ENCODE assay signal across 14 cellular contexts in genomic region chr1:50265790-50266314, GRCh38.
DNase-seq lines count a peak whose midpoint lies in the region; ATAC-seq and TF ChIP-seq lines count a peak whose summit lies in the region.
"Had no signal": no experiment of that assay in that cellular context is flagged by ENCODE, and none has a peak within 500 bp of the region (broad histone marks: within the 10 kb centered on the region; RNA-seq: fewer than 3 reads in every experiment).

No MANE protein-coding gene starts in this region.

- no peak overlapping the region for H3K27ac Mint-ChIP-seq in MCF 10A (ENCODE audit: low read depth, unreplicated experiment)
- no peak overlapping the region for H3K27ac Mint-ChIP-seq in endodermal cell
- no peak overlapping the region for H3K27ac Mint-ChIP-seq in H9

- H3T11ph ChIP-seq in H9 (ENCODE audit: low read length), result no peak overlapping the region

- no peak overlapping the region for H3K23ac ChIP-seq in H9 (ENCODE audit: insufficient read length, low read depth, low read length)

- peaks cover 6% of the 10 kb centered on the region for H3K36me3 Mint-ChIP-seq in MCF 10A (ENCODE audit: insufficient read depth, unreplicated experiment)
- H3K36me3 Mint-ChIP-seq in endodermal cell (ENCODE audit: low read depth), result no peaks in the 10 kb centered on the region
- H3K36me3 Mint-ChIP-seq in H9 (ENCODE audit: insufficient read depth in 1 of 3, low read depth in 3 of 3), result peaks cover 0 to 14% (median 0%) of the 10 kb centered on the region in 3 experiments; a peak in 2 of 7 replicates

- H4K5ac ChIP-seq in H9 (ENCODE audit: insufficient read length, low read depth, low read length), result no peak overlapping the region

- no peak overlapping the region for H2BK5ac ChIP-seq in H9 (ENCODE audit: insufficient read length, low read length)

- H3K79me1 ChIP-seq in H9 (ENCODE audit: insufficient read depth, low read depth, low read length, poor library complexity, severe bottlenecking), result no peaks in the 10 kb centered on the region

- POLR2A ChIA-PET in MCF 10A (lab: Yijun Ruan, JAX), result no interaction called here

- H3K4ac ChIP-seq in H9 (ENCODE audit: low read depth, low read length), result no peak overlapping the region

- no peak overlapping the region for H3K56ac ChIP-seq in H9 (ENCODE audit: insufficient read length, low read depth, low read length)

- no peak overlapping the region for H2AFZ ChIP-seq in H9 (ENCODE audit: low read length)

- no peaks in the 10 kb centered on the region for H3K23me2 ChIP-seq in H9 (ENCODE audit: insufficient read length, low read depth, low read length, poor library complexity, severe bottlenecking)

- no peak overlapping the region for H3K14ac ChIP-seq in H9 (ENCODE audit: insufficient read depth, low read length)

- H3K27me3 Mint-ChIP-seq in MCF 10A (ENCODE audit: insufficient read depth, unreplicated experiment) (no peaks in the 10 kb centered on the region), endodermal cell (ENCODE audit: insufficient read depth) (peaks cover 54% of the 10 kb centered on the region), H9 (ENCODE audit: low read depth) (no peaks in the 10 kb centered on the region; the same call in 1 of the 2 replicates)

- no peak overlapping the region for H2BK120ac ChIP-seq in H9 (ENCODE audit: low read depth, low read length, poor library complexity, severe bottlenecking)

- no peaks in the 10 kb centered on the region for H3K9me3 ChIP-seq in breast epithelium
- H3K9me3 ChIP-seq in endodermal cell (ENCODE audit: control insufficient read depth, low read length), result no peaks in the 10 kb centered on the region
- no peaks in the 10 kb centered on the region for H3K9me3 ChIP-seq in left lung
- no peaks in the 10 kb centered on the region for H3K9me3 ChIP-seq in thyroid gland
- no peaks in the 10 kb centered on the region for H3K9me3 ChIP-seq in H9 (ENCODE audit: control insufficient read depth, low read depth, low read length)

- H2AK5ac ChIP-seq in H9 (ENCODE audit: insufficient read length, low read length), result no peak overlapping the region

- H3K27me3 ChIP-seq in breast epithelium, result no peaks in the 10 kb centered on the region
- H3K27me3 ChIP-seq in endodermal cell (ENCODE audit: control insufficient read depth, insufficient read depth, low read length, poor library complexity, severe bottlenecking), result peaks cover 36% of the 10 kb centered on the region
- no peaks in the 10 kb centered on the region for H3K27me3 ChIP-seq in left lung
- no peaks in the 10 kb centered on the region for H3K27me3 ChIP-seq in thyroid gland
- no peaks in the 10 kb centered on the region; the same call in 1 of the 2 replicates for H3K27me3 ChIP-seq in H9 (ENCODE audit: insufficient read depth, low read length)
- H3K27me3 ChIP-seq: dorsolateral prefrontal cortex had no signal

- DNase-seq in breast epithelium (ENCODE audit: low spot score in 2 of 2) (peak in 1 of 2 donors; percentile 17), MCF 10A (ENCODE audit: unreplicated experiment) (no peak), endodermal cell (peak; percentile 27), left lung (no peak), thyroid gland (no peak), H9 (no peak)
- no peak for DNase-seq in effector CD8-positive, alpha-beta T cell (lab: John Stamatoyannopoulos, UW)
- DNase-seq: ACHN; activated effector memory CD4-positive, alpha-beta T cell treated with anti-CD3 and anti-CD28 coated beads, Interleukin-2, amount 50 U/mL, for 16 hours; dorsolateral prefrontal cortex; NCI-H774; stimulated activated naive CD4-positive, alpha-beta T cell had no signal

- H3K79me2 ChIP-seq in H9 (ENCODE audit: insufficient read depth, low read length), result no peaks in the 10 kb centered on the region

- peaks cover 6% of the 10 kb centered on the region for H3K4me1 Mint-ChIP-seq in MCF 10A (ENCODE audit: insufficient read depth, unreplicated experiment)
- H3K4me1 Mint-ChIP-seq in endodermal cell, result peaks cover 20% of the 10 kb centered on the region
- H3K4me1 Mint-ChIP-seq in H9, result 0 out of 4 replicates have a peak, but pooled peaks cover 0 to under 1% of the 10 kb centered on the region in 2 experiments

- H3K36me3 ChIP-seq in breast epithelium, result no peaks in the 10 kb centered on the region
- no peaks in the 10 kb centered on the region for H3K36me3 ChIP-seq in endodermal cell (ENCODE audit: control insufficient read depth, insufficient read depth, low read length)
- H3K36me3 ChIP-seq in left lung, result no peaks in the 10 kb centered on the region
- H3K36me3 ChIP-seq in thyroid gland, result no peaks in the 10 kb centered on the region

- no peak overlapping the region for H2BK15ac ChIP-seq in H9 (ENCODE audit: low read depth, low read length)

- no peak overlapping the region for H4K8ac ChIP-seq in H9 (replicated peaks; ENCODE audit: insufficient read length, low read depth, low read length)

- H3K9me3 Mint-ChIP-seq in MCF 10A (ENCODE audit: unreplicated experiment), result no peaks in the 10 kb centered on the region
- H3K9me3 Mint-ChIP-seq in endodermal cell, result no peaks in the 10 kb centered on the region
- H3K9me3 Mint-ChIP-seq in H9, result peaks cover 0 to 76% of the 10 kb centered on the region in 2 experiments; a peak in 2 of 5 replicates

- H3K27ac ChIP-seq in breast epithelium (peak overlapping the region; percentile 42 to 74), endodermal cell (ENCODE audit: low read depth, low read length) (no peak overlapping the region), left lung (no peak overlapping the region), thyroid gland (no peak overlapping the region), H9 (ENCODE audit: insufficient read length, low read depth, low read length) (no peak overlapping the region)
- H3K27ac ChIP-seq: dorsolateral prefrontal cortex had no signal

- H2BK20ac ChIP-seq in H9 (ENCODE audit: low read depth, low read length, poor library complexity, severe bottlenecking), result no peak overlapping the region

- H2BK12ac ChIP-seq in H9 (ENCODE audit: insufficient read length, low read depth, low read length), result no peak overlapping the region

- H3K18ac ChIP-seq in H9 (ENCODE audit: insufficient read length, low read depth, low read length), result no peak overlapping the region

- BruUV-seq in MCF 10A (replicated peaks; lab: Mats Ljungman, UMichigan), result no TSS peak

- ATAC-seq in left lung, result peak; percentile 47
- no peak for ATAC-seq in GM19023 (IDR thresholded peaks at IDR 0.05; ENCODE audit: unreplicated experiment)
- ATAC-seq: left lobe of liver had no signal

- H4K91ac ChIP-seq in H9 (ENCODE audit: insufficient read length, low read depth, low read length), result no peak overlapping the region

- CTCF ChIA-PET in MCF 10A (lab: Yijun Ruan, JAX), result interaction anchor here (0.7 kb wide), 1 partner anchor 608 kb away, joined by 6 read pairs; no protein-coding TSS in a partner anchor

- H3K9ac ChIP-seq in endodermal cell (ENCODE audit: extremely low read depth, low read length, poor library complexity, severe bottlenecking) (no peak overlapping the region), H9 (ENCODE audit: extremely low read depth, insufficient read length, low read length) (no peak overlapping the region)

- H3K4me2 ChIP-seq in H9 (ENCODE audit: insufficient read depth, insufficient read length, low read length), result no peak overlapping the region

- WGBS in endodermal cell (ENCODE audit: insufficient coverage in 1 of 2, insufficient read length in 1 of 2), 2 experiments, result 22 to 65% methylated on average over 1 to 3 of the region's 3 CpGs
- WGBS in thyroid gland, 2 donors, result 52 to 54% methylated on average over 3 of the region's 3 CpGs
- WGBS in H9 (ENCODE audit: extremely low coverage, insufficient read length, low lambda C conversion rate), result no CpG with 5 or more reads among the region's 3 CpGs

- H3K4me3 Mint-ChIP-seq in MCF 10A (ENCODE audit: unreplicated experiment), result no peak overlapping the region
- H3K4me3 Mint-ChIP-seq in endodermal cell, result no peak overlapping the region
- H3K4me3 Mint-ChIP-seq in H9, result no peak overlapping the region

- TF ChIP-seq CTCF in breast epithelium (IDR thresholded peaks at IDR 0.05) (no peak), MCF 10A (IDR thresholded peaks at IDR 0.05; ENCODE audit: unreplicated experiment) (no peak), endodermal cell (conservative IDR thresholded peaks at IDR 0.05) (no peak), left lung (IDR thresholded peaks at IDR 0.05) (no peak), thyroid gland (IDR thresholded peaks at IDR 0.05) (no peak), H9 (conservative IDR thresholded peaks at IDR 0.05) (no peak)

- intact Hi-C loops in breast epithelium (cut with DNase I; ENCODE audit: low total_unique reads), result no loop called here
- intact Hi-C loops in MCF 10A (cut with micrococcal nuclease), result no loop called here
- intact Hi-C loops in left lung (cut with DNase I), result no loop called here
- intact Hi-C loops in thyroid gland (cut with DNase I), result no loop called here

- H3K4me3 ChIP-seq in breast epithelium (no peak overlapping the region), endodermal cell (ENCODE audit: low read length) (no peak overlapping the region), left lung (no peak overlapping the region), thyroid gland (replicated peaks in 1 of 3) (no peak overlapping the region)
- H3K4me3 ChIP-seq: dorsolateral prefrontal cortex had no signal

- no peaks in the 10 kb centered on the region for H4K20me1 ChIP-seq in H9 (ENCODE audit: control insufficient read depth, insufficient read depth, insufficient read length)

- no peak for TF ChIP-seq POLR2A in breast epithelium (IDR thresholded peaks at IDR 0.05)
- no peak for TF ChIP-seq POLR2A in thyroid gland (IDR thresholded peaks at IDR 0.05)

- H3K4me1 ChIP-seq in breast epithelium, result no peaks in the 10 kb centered on the region
- no peaks in the 10 kb centered on the region for H3K4me1 ChIP-seq in endodermal cell (ENCODE audit: control insufficient read depth, insufficient read depth, low read length)
- H3K4me1 ChIP-seq in left lung, result peaks cover 0 to 4% of the 10 kb centered on the region in 2 donors
- no peaks in the 10 kb centered on the region for H3K4me1 ChIP-seq in thyroid gland
- H3K4me1 ChIP-seq in H9 (ENCODE audit: insufficient read depth, low read length), result no peaks in the 10 kb centered on the region

Comparison
In these comparisons a context has a peak if more than half of its experiments do, and no peak if none do; other contexts are left out.
1. H3K27ac ChIP-seq: peak in breast epithelium (2 of 2); none in endodermal cell (single experiment), left lung (0 of 2), thyroid gland (0 of 3) and H9 (single experiment).